In genomic region chr7:50197547-50197946, GRCh38 we compare ENCODE assay signal across 10 cellular contexts.
DNase-seq lines count a peak whose midpoint lies in the region; ATAC-seq and TF ChIP-seq lines count a peak whose summit lies in the region.
"Had no signal": no experiment of that assay in that cellular context is flagged by ENCODE, and none has a peak within 500 bp of the region (broad histone marks: within the 10 kb centered on the region; RNA-seq: fewer than 3 reads in every experiment).

No MANE protein-coding gene starts in this region.

- peak; percentile 66 for ATAC-seq in HG03159 (IDR thresholded peaks at IDR 0.05; ENCODE audit: unreplicated experiment)
- ATAC-seq: A549, Panc1 had no signal

- intact Hi-C loops in lower leg skin (cut with DNase I; ENCODE audit: low total_unique reads): no loop called here

- TF ChIP-seq POLR2A in lower leg skin (IDR thresholded peaks at IDR 0.05): no peak

- no peak for TF ChIP-seq CTCF in lower leg skin (IDR thresholded peaks at IDR 0.05)

- WGBS in lower leg skin, 2 donors: 67 to 87% methylated on average over 9 of the region's 9 CpGs

- H3K4me3 ChIP-seq in lower leg skin (ENCODE audit: low read depth, poor library complexity, severe bottlenecking): no peak overlapping the region
- H3K4me3 ChIP-seq: A549 had no signal

- DNase-seq in NCI-H82 (lab: John Stamatoyannopoulos, UW) (peak; percentile 53), NCI-H82 treated with DMSO at 0.1 percent for 48 hours (lab: John Stamatoyannopoulos, UW; ENCODE audit: unreplicated experiment) (no peak), lower leg skin (ENCODE audit: low spot score in 2 of 2) (no peak), retina (no peak), NCI-H1436 (lab: John Stamatoyannopoulos, UW) (no peak)
- peak; percentile 81 for DNase-seq in activated CD8-positive, alpha-beta memory T cell treated with anti-CD3 and anti-CD28 coated beads for 24 hours
- DNase-seq in stimulated activated CD4-positive, alpha-beta T cell treated with anti-CD3 and anti-CD28 coated beads, Interleukin-12 subunit alpha, Interleukin-12 subunit beta, amount 100 ng/mL, for 24 hours (ENCODE audit: low read depth in 2 of 2): peak; percentile 60 to 68

Comparison
In these comparisons a context has a peak if more than half of its experiments do, and no peak if none do; other contexts are left out.
1. DNase-seq: peak in NCI-H82 (single experiment), activated CD8-positive, alpha-beta memory T cell treated with anti-CD3 and anti-CD28 coated beads for 24 hours (single experiment) and stimulated activated CD4-positive, alpha-beta T cell treated with anti-CD3 and anti-CD28 coated beads, Interleukin-12 subunit alpha, Interleukin-12 subunit beta, amount 100 ng/mL, for 24 hours (2 of 2); none in NCI-H82 treated with DMSO at 0.1 percent for 48 hours (single experiment), lower leg skin (0 of 2), retina (single experiment) and NCI-H1436 (single experiment).